Comparison of ENCODE assay signal across 8 cellular contexts in the genomic region with DNA sequence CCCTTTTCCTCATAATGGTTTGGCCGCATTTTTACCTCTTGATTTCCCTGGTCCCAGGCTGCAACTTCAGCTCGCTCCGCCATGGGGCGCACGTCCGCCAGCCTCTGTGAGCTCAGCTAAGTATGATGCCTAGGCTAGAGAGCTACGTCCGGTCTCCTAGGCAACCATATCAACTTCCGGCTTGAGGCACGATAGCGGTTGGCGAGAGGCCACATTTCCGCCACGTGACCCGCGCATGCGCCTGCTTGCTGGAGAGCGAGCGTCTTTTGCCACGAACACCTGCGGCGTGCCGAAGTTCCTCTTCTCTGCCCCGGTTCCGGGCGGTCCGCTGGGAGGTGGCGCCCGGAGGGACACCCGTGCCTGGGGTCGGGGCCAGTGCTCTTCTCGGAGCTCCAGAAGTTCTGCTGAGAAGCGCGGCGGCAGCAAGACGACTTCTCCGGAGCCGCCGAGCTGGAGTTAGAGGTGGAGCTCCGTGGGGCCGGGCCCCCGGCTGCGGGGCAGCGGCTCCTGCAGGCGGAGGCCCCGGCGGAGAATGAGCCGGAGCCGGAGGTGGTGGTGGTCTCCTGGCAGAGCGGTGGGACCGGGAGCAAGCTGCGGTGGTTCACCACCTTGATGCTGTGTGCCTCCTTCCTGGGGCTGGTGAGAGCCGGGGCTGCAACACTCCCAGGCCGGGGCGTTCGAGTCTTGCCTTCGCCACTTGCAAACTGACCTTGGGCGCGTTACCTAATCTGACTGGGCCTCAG.
DNase-seq lines count a peak whose midpoint lies in the region; ATAC-seq and TF ChIP-seq lines count a peak whose summit lies in the region.

No MANE protein-coding gene starts in this region.

- no peaks in the 10 kb centered on the region; the same call in 1 of the 2 replicates for H3K4me1 ChIP-seq in BE2C
- peaks cover 8% of the 10 kb centered on the region for H3K4me1 ChIP-seq in colonic mucosa

- DNase-seq in BE2C: peak; percentile 98
- DNase-seq in NCI-H460 (ENCODE audit: extremely low read depth, low read depth): peak; percentile 96
- peak; percentile 96 to 98 for DNase-seq in activated CD4-positive, alpha-beta T cell treated with anti-CD3 and anti-CD28 coated beads for 24 hours (ENCODE audit: low read depth in 2 of 2)
- DNase-seq in colonic mucosa: peak; percentile 99
- peak; percentile 97 to 98 for DNase-seq in stimulated activated CD4-positive, alpha-beta T cell treated with anti-CD3 and anti-CD28 coated beads, Interleukin-1b, Interleukin-23, amount 100 ng/mL, for 4 hours (ENCODE audit: low read depth in 2 of 2)

- H3K4me3 ChIP-seq in BE2C (ENCODE audit: low read depth, low read length) (peak overlapping the region; percentile 81), colonic mucosa (peak overlapping the region; percentile 72)

- intact Hi-C loops in colonic mucosa (cut with DNase I): loop anchor here (5.0 to 10.0 kb wide), 2 partner anchors 216 to 783 kb away; no protein-coding TSS in a partner anchor

- H3K27ac ChIP-seq in colonic mucosa (peak overlapping the region; percentile 79), layer of hippocampus (ENCODE audit: low read depth, low read length) (peak overlapping the region; percentile 77)

- peak; percentile 90 for TF ChIP-seq CTCF in BE2C (IDR thresholded peaks at IDR 0.05; ENCODE audit: low read depth, low read length)
- peak; percentile 97 for TF ChIP-seq CTCF in colonic mucosa (IDR thresholded peaks at IDR 0.05)

- H3K27me3 ChIP-seq in BE2C (no peaks in the 10 kb centered on the region), colonic mucosa (no peaks in the 10 kb centered on the region), layer of hippocampus (ENCODE audit: control insufficient read depth, insufficient read depth, low read length) (no peaks in the 10 kb centered on the region)

- H3K36me3 ChIP-seq in BE2C: peaks cover 3% of the 10 kb centered on the region; the same call in 1 of the 2 replicates
- no peaks in the 10 kb centered on the region for H3K36me3 ChIP-seq in colonic mucosa

- peak overlapping the region; percentile 82 to 84 for H3K9ac ChIP-seq in colonic mucosa (ENCODE audit: low read depth in 2 of 2, low read length in 2 of 2)

- peak; percentile 99 for ATAC-seq in HG03432 (IDR thresholded peaks at IDR 0.05; ENCODE audit: unreplicated experiment)

- TF ChIP-seq POLR2A in GM19099 (IDR thresholded peaks at IDR 0.05; ENCODE audit: extremely low read depth, insufficient read length, low read depth): peak; percentile 93

- H3K9me3 ChIP-seq in BE2C (no peaks in the 10 kb centered on the region), colonic mucosa (no peaks in the 10 kb centered on the region)

Comparison
In these comparisons a context has a peak if more than half of its experiments do, and no peak if none do; other contexts are left out.
1. Peak in every context shown above with its lines: DNase-seq, ATAC-seq, H3K4me3 ChIP-seq and H3K27ac ChIP-seq.